In genomic region chr6:130170160-130170559, GRCh38 we compare ENCODE assay signal across 1 cellular context. TPM values are rescaled to one million over a fixed set of nuclear protein-coding genes. Genes with fewer than 3 reads are reported as not detected.
"Had no signal": no experiment of that assay in that cellular context is flagged by ENCODE, and none has a peak within 500 bp of the region (broad histone marks: within the 10 kb centered on the region; RNA-seq: fewer than 3 reads in every experiment).

No MANE protein-coding gene starts in this region.

RNA-seq across cellular contexts. Expression of gene SAMD3, which starts 52.6 kb away (rescaled TPM):
- total RNA-seq: pulmonary artery endothelial cell had no signal
